In genomic region chr1:39763619-39764374, GRCh38 we compare ENCODE assay signal across 4 cellular contexts. TPM values are rescaled to one million over a fixed set of nuclear protein-coding genes. Genes with fewer than 3 reads are reported as not detected.
"Had no signal": no experiment of that assay in that cellular context is flagged by ENCODE, and none has a peak within 500 bp of the region (broad histone marks: within the 10 kb centered on the region; RNA-seq: fewer than 3 reads in every experiment).

No MANE protein-coding gene starts in this region.

RNA-seq across cellular contexts. Expression of gene OXCT2, which starts 7.4 kb away (rescaled TPM):
- total RNA-seq: H4, H7 had no signal

RNA-seq across cellular contexts. Expression of gene BMP8B, which starts 24.9 kb away (rescaled TPM):
- total RNA-seq: GM23248, IMR-90 had no signal
- polyA plus RNA-seq: GM23248, IMR-90 had no signal
